Comparison of ENCODE assay signal across 1 cellular context in the genomic region with DNA sequence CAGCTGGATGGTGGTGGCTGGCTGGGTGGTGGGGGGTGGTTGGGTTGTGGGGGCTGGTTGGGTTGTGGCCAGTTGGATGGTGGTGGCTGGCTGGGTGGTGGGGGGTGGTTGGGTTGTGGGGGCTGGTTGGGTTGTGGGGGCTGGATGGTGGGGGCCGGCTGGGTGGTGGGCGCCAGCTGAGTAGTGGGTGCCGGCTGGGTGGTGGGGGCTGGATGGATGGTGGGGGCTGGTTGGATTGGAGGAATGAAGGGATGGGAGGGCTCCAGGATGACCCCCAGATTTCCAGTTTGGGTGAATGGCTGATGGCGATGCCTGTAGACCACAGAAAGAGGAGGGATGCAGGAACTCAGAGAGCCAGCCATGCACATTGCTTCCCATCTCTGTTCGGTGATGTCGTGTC.
TF ChIP-seq lines count a peak whose summit lies in the region.

No MANE protein-coding gene starts in this region.

TF ChIP-seq in HepG2, 621 proteins besides CTCF, POLR2A, EP300 and RAD21:
- TF ChIP-seq ZNF761 (CRISPR knock-in tag; conservative IDR thresholded peaks at IDR 0.05) (no peak), GABPB1 (CRISPR knock-in tag; IDR thresholded peaks at IDR 0.05) (no peak), SETDB1 (CRISPR knock-in tag; IDR thresholded peaks at IDR 0.05; ENCODE audit: borderline replicate concordance) (no peak), NCOA2 (CRISPR knock-in tag; IDR thresholded peaks at IDR 0.05) (no peak), FOSL2 (CRISPR knock-in tag; IDR thresholded peaks at IDR 0.05) (no peak), ZNF564 (CRISPR knock-in tag; IDR thresholded peaks at IDR 0.05) (no peak), PPARG (CRISPR knock-in tag; conservative IDR thresholded peaks at IDR 0.05) (no peak), U2AF2 (IDR thresholded peaks at IDR 0.05; ENCODE audit: low read depth, low read length) (no peak)
- TF ChIP-seq, protein P1, sequence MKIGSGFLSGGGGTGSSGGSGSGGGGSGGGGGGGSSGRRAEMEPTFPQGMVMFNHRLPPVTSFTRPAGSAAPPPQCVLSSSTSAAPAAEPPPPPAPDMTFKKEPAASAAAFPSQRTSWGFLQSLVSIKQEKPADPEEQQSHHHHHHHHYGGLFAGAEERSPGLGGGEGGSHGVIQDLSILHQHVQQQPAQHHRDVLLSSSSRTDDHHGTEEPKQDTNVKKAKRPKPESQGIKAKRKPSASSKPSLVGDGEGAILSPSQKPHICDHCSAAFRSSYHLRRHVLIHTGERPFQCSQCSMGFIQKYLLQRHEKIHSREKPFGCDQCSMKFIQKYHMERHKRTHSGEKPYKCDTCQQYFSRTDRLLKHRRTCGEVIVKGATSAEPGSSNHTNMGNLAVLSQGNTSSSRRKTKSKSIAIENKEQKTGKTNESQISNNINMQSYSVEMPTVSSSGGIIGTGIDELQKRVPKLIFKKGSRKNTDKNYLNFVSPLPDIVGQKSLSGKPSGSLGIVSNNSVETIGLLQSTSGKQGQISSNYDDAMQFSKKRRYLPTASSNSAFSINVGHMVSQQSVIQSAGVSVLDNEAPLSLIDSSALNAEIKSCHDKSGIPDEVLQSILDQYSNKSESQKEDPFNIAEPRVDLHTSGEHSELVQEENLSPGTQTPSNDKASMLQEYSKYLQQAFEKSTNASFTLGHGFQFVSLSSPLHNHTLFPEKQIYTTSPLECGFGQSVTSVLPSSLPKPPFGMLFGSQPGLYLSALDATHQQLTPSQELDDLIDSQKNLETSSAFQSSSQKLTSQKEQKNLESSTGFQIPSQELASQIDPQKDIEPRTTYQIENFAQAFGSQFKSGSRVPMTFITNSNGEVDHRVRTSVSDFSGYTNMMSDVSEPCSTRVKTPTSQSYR (CRISPR knock-in tag; IDR thresholded peaks at IDR 0.05; ENCODE audit: borderline replicate concordance) = no peak
TF ChIP-seq in HepG2: peak in this region for 0.
